ENCODE assay signal across 12 cellular contexts in the genomic region with DNA sequence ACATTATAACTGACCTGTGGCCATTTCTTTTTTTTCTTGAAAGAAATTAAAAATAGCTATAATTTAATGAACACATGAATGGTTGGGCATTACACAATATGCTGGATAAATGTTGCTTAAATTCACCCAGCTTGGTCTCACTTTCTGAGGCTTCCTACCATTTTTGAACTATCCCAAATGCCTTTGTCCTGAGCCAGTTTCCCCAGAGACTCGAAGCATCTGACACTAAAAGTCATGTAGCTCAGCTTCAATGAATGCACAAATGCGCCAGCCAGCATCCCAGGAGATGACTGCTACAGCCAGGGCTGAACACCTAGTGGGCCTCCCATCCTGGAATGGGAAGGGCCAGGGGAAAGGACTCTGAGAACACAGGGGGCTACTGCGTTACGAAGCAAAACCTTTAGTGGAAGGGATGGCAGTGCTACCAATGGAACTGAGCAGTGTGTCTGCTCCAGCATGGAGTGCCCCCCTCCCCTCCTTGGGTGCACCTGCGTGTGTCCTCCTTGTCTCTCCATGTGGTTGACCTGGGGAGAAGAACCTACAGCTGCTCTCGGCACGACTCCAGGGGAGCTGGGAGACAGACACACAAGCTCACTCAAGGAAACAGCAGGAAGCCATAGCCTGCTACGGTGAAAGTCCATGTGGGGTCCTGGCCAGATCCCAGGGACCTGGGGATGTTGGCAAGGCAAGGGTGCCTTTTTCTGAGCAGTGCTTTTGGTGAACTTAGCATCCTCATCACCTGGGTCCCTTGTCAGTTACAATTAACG.
DNase-seq lines count a peak whose midpoint lies in the region; ATAC-seq lines count a peak whose summit lies in the region.
"Had no signal": no experiment of that assay in that cellular context is flagged by ENCODE, and none has a peak within 500 bp of the region (broad histone marks: within the 10 kb centered on the region; RNA-seq: fewer than 3 reads in every experiment).

No MANE protein-coding gene starts in this region.

- no peak overlapping the region for H3K4ac ChIP-seq in trophoblast cell (ENCODE audit: low read depth, low read length)

- H4K12ac ChIP-seq in trophoblast cell (ENCODE audit: low read depth, low read length), result no peak overlapping the region

- no peak overlapping the region for H4K8ac ChIP-seq in trophoblast cell (ENCODE audit: low read depth, low read length)

- H3K4me2 ChIP-seq in trophoblast cell (ENCODE audit: low read length), result no peak overlapping the region

- no peak overlapping the region for H4K91ac ChIP-seq in trophoblast cell (ENCODE audit: low read depth, low read length)

- no peak overlapping the region for H2AK5ac ChIP-seq in trophoblast cell (ENCODE audit: low read length)

- H3K9ac ChIP-seq in adipocyte (ENCODE audit: low read length), result peak overlapping the region; percentile 79
- no peak overlapping the region for H3K9ac ChIP-seq in trophoblast cell (ENCODE audit: low read length)

- H2AFZ ChIP-seq in trophoblast cell (ENCODE audit: insufficient read depth, low read length, poor library complexity), result no peak overlapping the region

- peak overlapping the region; percentile 80 for H3K4me3 ChIP-seq in adipocyte (ENCODE audit: low read length)
- peak overlapping the region; percentile 32 for H3K4me3 ChIP-seq in trophoblast cell (ENCODE audit: low read depth, low read length)
- H3K4me3 ChIP-seq: thyroid gland had no signal

- no CpG with 5 or more reads among the region's 9 CpGs for WGBS in trophoblast cell (ENCODE audit: extremely low coverage, insufficient coverage, insufficient read length)

- H3K9me3 ChIP-seq in adipocyte (ENCODE audit: control insufficient read depth, low read length) (no peaks in the 10 kb centered on the region), trophoblast cell (ENCODE audit: insufficient read depth, low read depth, low read length) (peaks cover 21% of the 10 kb centered on the region)
- H3K9me3 ChIP-seq: thyroid gland had no signal

- peak; percentile 50 for DNase-seq in AG08395 (ENCODE audit: low spot score)
- DNase-seq in GM04504 (ENCODE audit: low read depth), result peak; percentile 7
- DNase-seq in adipocyte (ENCODE audit: low read depth), result peak; percentile 34
- DNase-seq in trophoblast cell, result peak in 1 of 2 donors; percentile 70
- no peak for DNase-seq in cerebellar nuclear complex (lab: John Stamatoyannopoulos, UW)
- DNase-seq in stimulated activated naive CD4-positive, alpha-beta T cell treated with Interleukin-2 at 50 U/mL for 16 hours (lab: John Stamatoyannopoulos, UW), result no peak
- DNase-seq: activated CD4-positive, CD25-positive, alpha-beta regulatory T cell treated with anti-CD3 and anti-CD28 coated beads, Interleukin-2, amount 50 U/mL, for 72 hours; brain microvascular endothelial cell; SHP77 treated with DMSO at 0.1 percent for 48 hours had no signal

- no peak overlapping the region for H3K23ac ChIP-seq in trophoblast cell (ENCODE audit: low read length)

- H3K27me3 ChIP-seq in adipocyte (replicated peaks; ENCODE audit: control insufficient read depth, insufficient read depth, low read length) (no peaks in the 10 kb centered on the region), trophoblast cell (ENCODE audit: insufficient read depth, low read length) (no peaks in the 10 kb centered on the region)
- H3K27me3 ChIP-seq: brain microvascular endothelial cell, thyroid gland had no signal

- no peak overlapping the region for H3K14ac ChIP-seq in trophoblast cell (ENCODE audit: low read length)

- H3K4me1 ChIP-seq in adipocyte (ENCODE audit: control insufficient read depth, insufficient read depth, low read length) (peaks cover 36% of the 10 kb centered on the region), trophoblast cell (ENCODE audit: control insufficient read depth in 1 of 2, insufficient read depth in 2 of 2, low read length in 2 of 2) (no peaks in the 10 kb centered on the region)
- H3K4me1 ChIP-seq: thyroid gland had no signal

- H3K79me2 ChIP-seq in trophoblast cell (ENCODE audit: control insufficient read depth, insufficient read depth, low read length, poor library complexity), result no peaks in the 10 kb centered on the region

- ATAC-seq in HG03095 (IDR thresholded peaks at IDR 0.05; ENCODE audit: unreplicated experiment) (no peak), GM19467 (IDR thresholded peaks at IDR 0.05; ENCODE audit: unreplicated experiment) (no peak)

- H3K27ac ChIP-seq in trophoblast cell (ENCODE audit: low read depth, low read length), result no peak overlapping the region
- H3K27ac ChIP-seq: brain microvascular endothelial cell, thyroid gland had no signal

- no peaks in the 10 kb centered on the region for H3K79me1 ChIP-seq in trophoblast cell (ENCODE audit: low read length)

- H3K36me3 ChIP-seq in adipocyte (ENCODE audit: control insufficient read depth, insufficient read depth, low read length, severe bottlenecking), result peaks cover 4% of the 10 kb centered on the region
- no peaks in the 10 kb centered on the region for H3K36me3 ChIP-seq in trophoblast cell (ENCODE audit: control insufficient read depth in 1 of 2, insufficient read depth in 2 of 2, low read length in 2 of 2)
- H3K36me3 ChIP-seq: brain microvascular endothelial cell, thyroid gland had no signal

- H2BK120ac ChIP-seq in trophoblast cell (ENCODE audit: insufficient read depth, low read length, poor library complexity), result no peak overlapping the region

- H2BK5ac ChIP-seq in trophoblast cell (ENCODE audit: low read depth, low read length, poor library complexity), result no peak overlapping the region

- H3K18ac ChIP-seq in trophoblast cell (ENCODE audit: low read length), result no peak overlapping the region

- H2BK12ac ChIP-seq in trophoblast cell (ENCODE audit: low read length), result no peak overlapping the region

Comparison
In these comparisons a context has a peak if more than half of its experiments do, and no peak if none do; other contexts are left out.
1. DNase-seq: peak in AG08395 (single experiment), GM04504 (single experiment) and adipocyte (single experiment); none in cerebellar nuclear complex (0 of 2) and stimulated activated naive CD4-positive, alpha-beta T cell treated with Interleukin-2 at 50 U/mL for 16 hours (single experiment).